ENCODE assay signal across 21 cellular contexts in genomic region chr1:91735266-91735845, GRCh38.
DNase-seq lines count a peak whose midpoint lies in the region; ATAC-seq, FAIRE-seq and TF ChIP-seq lines count a peak whose summit lies in the region.
"Had no signal": no experiment of that assay in that cellular context is flagged by ENCODE, and none has a peak within 500 bp of the region (broad histone marks: within the 10 kb centered on the region; RNA-seq: fewer than 3 reads in every experiment).

No MANE protein-coding gene starts in this region.

- no TSS peak for BruUV-seq in HepG2 (replicated peaks; lab: Mats Ljungman, UMichigan)

- no peak overlapping the region for H3K4me2 ChIP-seq in HepG2 (ENCODE audit: low read depth, low read length)
- H3K4me2 ChIP-seq: SK-N-SH had no signal

- H3K27me3 ChIP-seq in HepG2 (ENCODE audit: control insufficient read depth in 1 of 2, insufficient read depth in 2 of 2, low read length in 2 of 2) (no peaks in the 10 kb centered on the region), transverse colon (no peaks in the 10 kb centered on the region)

- intact Hi-C loops in HepG2 (cut with micrococcal nuclease; ENCODE audit: unreplicated experiment) (loop anchor here (5.0 kb wide), 1 partner anchor 192 kb away; no protein-coding TSS in a partner anchor), transverse colon (cut with DNase I; ENCODE audit: low total_unique reads) (no loop called here)

- TF ChIP-seq RAD21 in HepG2 (CRISPR knock-in tag; IDR thresholded peaks at IDR 0.05) = no peak

- 72% methylated on average over 4 of the region's 4 CpGs for WGBS in HepG2 (ENCODE audit: low lambda C conversion rate)
- WGBS in transverse colon (ENCODE audit: low coverage in 1 of 2), 2 donors = 83 to 87% methylated on average over 3 to 4 of the region's 4 CpGs

- no peak for ATAC-seq in HepG2
- ATAC-seq: activated CD4-positive, CD25-positive, alpha-beta regulatory T cell treated with anti-CD3 and anti-CD28 coated beads, Interleukin-2, amount 50 U/mL, for 24 hours had no signal

- CTCF ChIA-PET in HepG2 (lab: Yijun Ruan, JAX; ENCODE audit: low intra/inter-chr PET ratio, low total read pairs) = no interaction called here

- H3K4me1 ChIP-seq in HepG2 (ENCODE audit: insufficient read depth, low read length) = peaks cover 45% of the 10 kb centered on the region
- peaks cover 13 to 40% (median 16%) of the 10 kb centered on the region in 4 donors for H3K4me1 ChIP-seq in transverse colon

- peaks cover 14% of the 10 kb centered on the region for H3K79me2 ChIP-seq in HepG2 (ENCODE audit: insufficient read depth, low read length)

- POLR2A ChIA-PET in HepG2 (lab: Yijun Ruan, JAX) = no interaction called here

- H3K36me3 ChIP-seq in HepG2 (replicated peaks in 1 of 2; ENCODE audit: control insufficient read depth in 1 of 2, insufficient read depth in 2 of 2, low read length in 2 of 2) (peaks cover 26 to 73% of the 10 kb centered on the region in 2 experiments), transverse colon (no peaks in the 10 kb centered on the region)

- TF ChIP-seq CTCF in HepG2 (CRISPR knock-in tag; IDR thresholded peaks at IDR 0.05) = no peak
- TF ChIP-seq CTCF in transverse colon (IDR thresholded peaks at IDR 0.05) = no peak

- H3K9me3 ChIP-seq in HepG2 (ENCODE audit: low read length) = no peaks in the 10 kb centered on the region
- no peaks in the 10 kb centered on the region for H3K9me3 ChIP-seq in transverse colon
- H3K9me3 ChIP-seq: SK-N-SH had no signal

- H3K4me3 ChIP-seq in HepG2 (replicated peaks in 1 of 3; ENCODE audit: insufficient read depth in 1 of 3, low read depth in 2 of 3, low read length in 3 of 3) (no peak overlapping the region), transverse colon (no peak overlapping the region)

- no peak overlapping the region for H3K9ac ChIP-seq in HepG2 (ENCODE audit: insufficient read depth, low read depth, low read length)
- H3K9ac ChIP-seq: SK-N-SH had no signal

- TF ChIP-seq EP300 in HepG2 (IDR thresholded peaks at IDR 0.05; ENCODE audit: low read depth in 2 of 2, low read length in 2 of 2) = no peak
- no peak for TF ChIP-seq EP300 in HepG2 (CRISPR knock-in tag; IDR thresholded peaks at IDR 0.05; ENCODE audit: borderline replicate concordance)
- TF ChIP-seq EP300 in transverse colon (IDR thresholded peaks at IDR 0.05; ENCODE audit: low read depth) = no peak

- H3K27ac ChIP-seq in HepG2 (ENCODE audit: extremely low read length, insufficient read depth, low read length) (peak overlapping the region; percentile 74), transverse colon (peak overlapping the region; percentile 69 to 88 (median 79))

- peak; percentile 30 for FAIRE-seq in HepG2 (lab: Jason Lieb, UNC)

- DNase-seq in HuH-7 (ENCODE audit: low spot score) (peak; percentile 19), amniotic epithelial cell (ENCODE audit: low read depth) (peak; percentile 60), HepG2 (ENCODE audit: low spot score) (peak; percentile 35), transverse colon (no peak), mucosa of gallbladder (ENCODE audit: low spot score) (no peak), SW480 (ENCODE audit: low spot score) (no peak), NCI-H2029 (lab: John Stamatoyannopoulos, UW) (no peak)
- DNase-seq: activated naive CD4-positive, alpha-beta T cell treated with anti-CD3 and anti-CD28 coated beads, Interleukin-2, amount 50 U/mL, for 16 hours; activated T-cell treated with anti-CD3 and anti-CD28 coated beads, Interleukin-2, amount 50 U/mL, for 24 hours; COR-L47; effector memory CD4-positive, alpha-beta T cell; H7; Karpas-422; left ventricle myocardium superior; NCI-H1048; NCI-H510A; NK-92 treated with Interleukin-12 subunit alpha and Interleukin-12 subunit beta, amount 100 ng/mL, for 24 hours; right cardiac atrium; RPMI8226; SK-N-SH had no signal

- TF ChIP-seq POLR2A in HepG2 (IDR thresholded peaks at IDR 0.05; ENCODE audit: insufficient read depth in 1 of 2, low read depth in 2 of 2, low read length in 2 of 2) (no peak), transverse colon (IDR thresholded peaks at IDR 0.05) (no peak)

- in situ Hi-C loops in HepG2 (cut with HindIII; ENCODE audit: extremely low pct_ligation_motif_present, low pct_unique_long_range_greater_than_20kb) = no loop called here
- in situ Hi-C loops in transverse colon (cut with MboI; ENCODE audit: low pct_ligation_motif_present in 1 of 4, low pct_unique_long_range_greater_than_20kb in 1 of 4, low sequenced_read_pairs in 3 of 4) = no loop called here

- peaks cover 8% of the 10 kb centered on the region; the same call in 1 of the 2 replicates for H4K20me1 ChIP-seq in HepG2 (ENCODE audit: insufficient read depth, low read length)

- H2AFZ ChIP-seq in HepG2 (ENCODE audit: low read length) = no peak overlapping the region

TF ChIP-seq in HepG2, 621 proteins besides CTCF, POLR2A, EP300 and RAD21:
- TF ChIP-seq RBM22 (optimal IDR thresholded peaks at IDR 0.05; ENCODE audit: low read length) = peak; percentile 86
- TF ChIP-seq FOSL2 (CRISPR knock-in tag; IDR thresholded peaks at IDR 0.05) = no peak
TF ChIP-seq in HepG2: peak in this region for 1.

Comparison
In these comparisons a context has a peak if more than half of its experiments do, and no peak if none do; other contexts are left out.
1. DNase-seq: peak in HuH-7 (single experiment), amniotic epithelial cell (single experiment) and HepG2 (single experiment); none in transverse colon (single experiment), mucosa of gallbladder (single experiment), SW480 (single experiment) and NCI-H2029 (single experiment).